ENCODE assay signal across 22 cellular contexts in the genomic region with DNA sequence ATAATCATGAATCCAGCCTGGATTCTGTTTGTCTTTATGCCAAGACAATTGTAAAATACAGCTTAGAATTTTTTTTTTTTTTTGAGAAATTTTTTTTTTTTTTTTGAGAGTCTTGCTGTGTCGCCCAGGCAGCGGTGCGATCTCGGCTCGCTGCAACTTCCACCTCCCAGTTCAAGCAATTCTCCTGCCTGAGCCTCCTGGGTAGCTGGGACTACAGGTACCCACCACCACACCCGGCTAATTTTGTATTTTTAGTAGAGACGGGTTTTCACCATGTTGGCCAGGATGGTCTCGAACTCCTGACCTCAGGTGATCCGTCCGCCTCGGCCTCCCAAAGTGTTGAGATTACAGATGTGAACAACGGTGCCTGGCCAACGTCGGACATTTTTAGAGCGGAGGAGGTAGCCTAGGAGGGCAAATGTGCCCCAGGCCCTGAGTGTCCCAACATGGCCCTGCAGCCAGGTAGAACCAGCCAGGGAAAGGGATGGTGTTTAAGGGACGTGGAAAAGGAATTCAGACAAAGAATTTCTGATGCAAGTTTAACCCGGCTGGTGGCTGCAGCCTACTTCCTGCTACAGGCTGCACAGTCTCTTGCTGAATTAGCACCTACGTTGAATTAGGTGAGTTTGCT.
DNase-seq lines count a peak whose midpoint lies in the region; ATAC-seq and TF ChIP-seq lines count a peak whose summit lies in the region.
"Had no signal": no experiment of that assay in that cellular context is flagged by ENCODE, and none has a peak within 500 bp of the region (broad histone marks: within the 10 kb centered on the region; RNA-seq: fewer than 3 reads in every experiment).

No MANE protein-coding gene starts in this region.

- no peak for ATAC-seq in GM21529 (IDR thresholded peaks at IDR 0.05; ENCODE audit: unreplicated experiment)
- no peak for ATAC-seq in GM18519 (IDR thresholded peaks at IDR 0.05; ENCODE audit: low FRiP score, unreplicated experiment)
- ATAC-seq: gastroesophageal sphincter had no signal

- H3K4me3 ChIP-seq in left ventricle myocardium inferior (no peak overlapping the region), smooth muscle cell (no peak overlapping the region)
- H3K4me3 ChIP-seq: esophagus muscularis mucosa, gastroesophageal sphincter, prostate gland had no signal

- H3K36me3 Mint-ChIP-seq in activated naive CD4-positive, alpha-beta T cell treated with anti-CD3 and anti-CD28 coated beads, Interleukin-2, amount 50 U/mL, for 24 hours: no peaks in the 10 kb centered on the region
- peaks cover 4% of the 10 kb centered on the region for H3K36me3 Mint-ChIP-seq in IgD-negative memory B cell
- H3K36me3 Mint-ChIP-seq: mesothelial cell of epicardium had no signal

- peaks cover 8% of the 10 kb centered on the region for H3F3A ChIP-seq in smooth muscle cell (ENCODE audit: low read depth)

- intact Hi-C loops in left ventricle myocardium inferior (cut with micrococcal nuclease): loop anchor here (5.0 kb wide), 1 partner anchor 140 kb away; no protein-coding TSS in a partner anchor

- no peaks in the 10 kb centered on the region for H3K79me2 ChIP-seq in smooth muscle cell (ENCODE audit: low read depth)

- no peak overlapping the region for H3K9ac ChIP-seq in smooth muscle cell (ENCODE audit: low read depth)

- peaks cover 7% of the 10 kb centered on the region for H3K27me3 ChIP-seq in left ventricle myocardium inferior (ENCODE audit: low read depth)
- no peaks in the 10 kb centered on the region for H3K27me3 ChIP-seq in smooth muscle cell (ENCODE audit: low read depth)
- H3K27me3 ChIP-seq: esophagus muscularis mucosa, gastroesophageal sphincter had no signal

- no peak overlapping the region for H2AFZ ChIP-seq in smooth muscle cell (ENCODE audit: low read depth)

- H3K4me1 ChIP-seq in left ventricle myocardium inferior (peaks cover 23% of the 10 kb centered on the region), smooth muscle cell (ENCODE audit: low read depth) (no peaks in the 10 kb centered on the region)
- H3K4me1 ChIP-seq: prostate gland had no signal

- no peak for TF ChIP-seq CTCF in left ventricle myocardium inferior (IDR thresholded peaks at IDR 0.05; ENCODE audit: borderline replicate concordance)
- TF ChIP-seq CTCF in smooth muscle cell (IDR thresholded peaks at IDR 0.05; ENCODE audit: borderline replicate concordance, insufficient read depth, poor library complexity, severe bottlenecking): no peak

- WGBS in smooth muscle cell (ENCODE audit: low lambda C conversion rate): 81% methylated on average over 18 of the region's 18 CpGs

- peaks cover 5% of the 10 kb centered on the region for H3K9me3 ChIP-seq in left ventricle myocardium inferior (replicated peaks)
- no peaks in the 10 kb centered on the region for H3K9me3 ChIP-seq in smooth muscle cell (replicated peaks; ENCODE audit: low read depth)
- H3K9me3 ChIP-seq: esophagus muscularis mucosa, prostate gland had no signal

- H3K27me3 Mint-ChIP-seq in activated naive CD4-positive, alpha-beta T cell treated with anti-CD3 and anti-CD28 coated beads, Interleukin-2, amount 50 U/mL, for 24 hours: no peaks in the 10 kb centered on the region
- no peaks in the 10 kb centered on the region for H3K27me3 Mint-ChIP-seq in IgD-negative memory B cell

- H3K4me2 ChIP-seq in smooth muscle cell: no peak overlapping the region

- H3K27ac ChIP-seq in left ventricle myocardium inferior (replicated peaks) (no peak overlapping the region), smooth muscle cell (ENCODE audit: low read depth) (peak overlapping the region; percentile 49)
- H3K27ac ChIP-seq: esophagus muscularis mucosa, gastroesophageal sphincter, prostate gland had no signal

- DNase-seq in activated naive CD4-positive, alpha-beta T cell treated with Interleukin-2 at 50 U/mL for 16 hours: no peak
- peak; percentile 15 for DNase-seq in left ventricle myocardium inferior
- DNase-seq in smooth muscle cell (lab: John Stamatoyannopoulos, UW; ENCODE audit: unreplicated experiment): no peak
- no peak for DNase-seq in stimulated activated CD4-positive, alpha-beta T cell treated with anti-CD3 and anti-CD28 coated beads, Interleukin-4, amount 100 ng/mL, for 1 hour
- DNase-seq: activated CD4-positive, CD25-positive, alpha-beta regulatory T cell treated with anti-CD3 and anti-CD28 coated beads, Interleukin-2, amount 50 U/mL, for 72 hours; activated T-cell treated with anti-CD3 and anti-CD28 coated beads, Interleukin-2, amount 50 U/mL, for 4 hours; effector memory CD4-positive, alpha-beta T cell; GDM1; KG1; kidney glomerular epithelial cell; NCI-H1092; NCI-H524 treated with DMSO at 0.1 percent for 48 hours; stimulated activated CD4-positive, alpha-beta T cell treated with anti-CD3 and anti-CD28 coated beads, Interleukin-4, amount 100 ng/mL, for 4 hours had no signal

- no peak overlapping the region for H3K27ac Mint-ChIP-seq in activated naive CD4-positive, alpha-beta T cell treated with anti-CD3 and anti-CD28 coated beads, Interleukin-2, amount 50 U/mL, for 24 hours
- H3K27ac Mint-ChIP-seq in IgD-negative memory B cell: peak overlapping the region in 2 of 3 donors; percentile 78 to 95
- H3K27ac Mint-ChIP-seq: activated naive CD4-positive, alpha-beta T cell treated with anti-CD3 and anti-CD28 coated beads, Interleukin-2, amount 50 U/mL, for 72 hours; mesothelial cell of epicardium had no signal

- H4K20me1 ChIP-seq in smooth muscle cell (ENCODE audit: low read depth): no peaks in the 10 kb centered on the region

- peaks cover 53% of the 10 kb centered on the region for H3K4me1 Mint-ChIP-seq in activated naive CD4-positive, alpha-beta T cell treated with anti-CD3 and anti-CD28 coated beads, Interleukin-2, amount 50 U/mL, for 24 hours
- H3K4me1 Mint-ChIP-seq in IgD-negative memory B cell: peaks cover 47 to 55% (median 52%) of the 10 kb centered on the region in 3 donors

- H3K36me3 ChIP-seq in left ventricle myocardium inferior (no peaks in the 10 kb centered on the region), smooth muscle cell (ENCODE audit: low read depth) (no peaks in the 10 kb centered on the region)
- H3K36me3 ChIP-seq: esophagus muscularis mucosa, gastroesophageal sphincter, prostate gland had no signal

- H3K9me3 Mint-ChIP-seq in activated naive CD4-positive, alpha-beta T cell treated with anti-CD3 and anti-CD28 coated beads, Interleukin-2, amount 50 U/mL, for 24 hours: no peaks in the 10 kb centered on the region
- no peaks in the 10 kb centered on the region for H3K9me3 Mint-ChIP-seq in IgD-negative memory B cell
- H3K9me3 Mint-ChIP-seq: activated T-cell treated with anti-CD3 and anti-CD28 coated beads, Interleukin-2, amount 50 U/mL, for 4 hours; mesothelial cell of epicardium had no signal

- peak overlapping the region; percentile 13 for H3K4me3 Mint-ChIP-seq in activated naive CD4-positive, alpha-beta T cell treated with anti-CD3 and anti-CD28 coated beads, Interleukin-2, amount 50 U/mL, for 24 hours
- peak overlapping the region in 3 of 4 donors; percentile 39 to 81 (median 77) for H3K4me3 Mint-ChIP-seq in IgD-negative memory B cell
- H3K4me3 Mint-ChIP-seq: activated T-cell treated with anti-CD3 and anti-CD28 coated beads, Interleukin-2, amount 50 U/mL, for 4 hours; mesothelial cell of epicardium had no signal
